Comparison of ENCODE assay signal across 1 cellular context in the genomic region with DNA sequence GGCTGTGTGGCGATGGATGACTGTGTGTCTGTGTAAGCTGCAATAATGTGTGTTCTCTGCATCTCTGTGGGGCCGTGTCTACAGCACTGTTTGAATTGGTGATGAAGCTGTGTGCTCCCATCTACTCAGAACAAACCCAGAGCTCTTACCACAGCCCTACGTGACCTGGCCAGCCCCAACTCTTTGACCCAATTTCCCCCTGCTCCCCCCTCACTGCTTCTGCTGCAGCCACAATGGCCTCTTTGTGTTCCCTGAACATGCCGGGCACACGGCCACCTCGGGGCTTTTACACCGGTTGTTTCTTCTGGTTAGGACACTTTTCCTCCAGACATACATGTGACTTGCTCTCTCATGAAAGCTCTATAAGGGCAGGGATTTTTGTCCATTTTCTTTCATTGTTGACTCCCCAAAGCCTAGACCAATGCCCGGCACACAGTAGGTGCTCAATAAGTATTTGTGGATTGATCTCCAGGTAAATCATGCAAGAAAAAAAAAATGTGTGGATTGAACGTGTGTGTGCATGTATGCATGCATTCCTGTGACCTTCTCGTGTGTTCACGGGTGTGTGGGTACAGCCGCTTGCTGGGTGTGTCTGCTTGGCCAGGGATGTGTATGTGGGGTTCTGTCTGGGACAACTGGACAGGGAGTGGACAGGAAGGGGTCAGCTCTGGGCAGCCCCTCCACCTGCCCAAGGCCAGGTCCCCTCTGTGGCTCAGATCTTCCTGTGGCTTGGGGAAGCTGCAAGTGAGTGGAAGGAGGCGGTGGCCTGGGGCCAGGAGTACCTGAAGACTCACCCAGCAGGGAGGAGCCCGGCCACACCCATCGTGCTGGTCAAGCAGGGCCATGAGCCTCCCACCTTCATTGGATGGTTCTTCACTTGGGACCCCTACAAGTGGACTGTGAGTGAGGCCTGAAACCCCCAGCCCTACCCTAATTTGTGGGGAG.
TF ChIP-seq lines count a peak whose summit lies in the region.

No MANE protein-coding gene starts in this region.

TF ChIP-seq in HepG2, 621 proteins besides CTCF, POLR2A, EP300 and RAD21 (continued from another document and continues in another):
- no peak for TF ChIP-seq PCBP1 (IDR thresholded peaks at IDR 0.05; ENCODE audit: borderline replicate concordance, low read depth, low read length)
- TF ChIP-seq, protein P1, sequence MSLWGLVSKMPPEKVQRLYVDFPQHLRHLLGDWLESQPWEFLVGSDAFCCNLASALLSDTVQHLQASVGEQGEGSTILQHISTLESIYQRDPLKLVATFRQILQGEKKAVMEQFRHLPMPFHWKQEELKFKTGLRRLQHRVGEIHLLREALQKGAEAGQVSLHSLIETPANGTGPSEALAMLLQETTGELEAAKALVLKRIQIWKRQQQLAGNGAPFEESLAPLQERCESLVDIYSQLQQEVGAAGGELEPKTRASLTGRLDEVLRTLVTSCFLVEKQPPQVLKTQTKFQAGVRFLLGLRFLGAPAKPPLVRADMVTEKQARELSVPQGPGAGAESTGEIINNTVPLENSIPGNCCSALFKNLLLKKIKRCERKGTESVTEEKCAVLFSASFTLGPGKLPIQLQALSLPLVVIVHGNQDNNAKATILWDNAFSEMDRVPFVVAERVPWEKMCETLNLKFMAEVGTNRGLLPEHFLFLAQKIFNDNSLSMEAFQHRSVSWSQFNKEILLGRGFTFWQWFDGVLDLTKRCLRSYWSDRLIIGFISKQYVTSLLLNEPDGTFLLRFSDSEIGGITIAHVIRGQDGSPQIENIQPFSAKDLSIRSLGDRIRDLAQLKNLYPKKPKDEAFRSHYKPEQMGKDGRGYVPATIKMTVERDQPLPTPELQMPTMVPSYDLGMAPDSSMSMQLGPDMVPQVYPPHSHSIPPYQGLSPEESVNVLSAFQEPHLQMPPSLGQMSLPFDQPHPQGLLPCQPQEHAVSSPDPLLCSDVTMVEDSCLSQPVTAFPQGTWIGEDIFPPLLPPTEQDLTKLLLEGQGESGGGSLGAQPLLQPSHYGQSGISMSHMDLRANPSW (CRISPR knock-in tag; IDR thresholded peaks at IDR 0.05; ENCODE audit: borderline replicate concordance): 0 out of 2 replicates have a peak, but pooled peaks have one; percentile 52
- TF ChIP-seq HOXA7 (CRISPR knock-in tag; IDR thresholded peaks at IDR 0.05): no peak
- no peak for TF ChIP-seq ZHX2 (IDR thresholded peaks at IDR 0.05; ENCODE audit: low read depth)
- no peak for TF ChIP-seq ZHX2 (CRISPR knock-in tag; IDR thresholded peaks at IDR 0.05; ENCODE audit: borderline replicate concordance)
- no peak for TF ChIP-seq HDAC2 (CRISPR knock-in tag; IDR thresholded peaks at IDR 0.05)
- TF ChIP-seq ADNP (CRISPR knock-in tag; IDR thresholded peaks at IDR 0.05): no peak
- peak in 1 of 2 experiments; percentile 2; a peak in 1 of 4 replicates for TF ChIP-seq NR2F1 (CRISPR knock-in tag; IDR thresholded peaks at IDR 0.05)
- 0 out of 2 replicates have a peak, but pooled peaks have one; percentile 17 for TF ChIP-seq JUN (CRISPR knock-in tag; IDR thresholded peaks at IDR 0.05)
- no peak for TF ChIP-seq GTF3A (CRISPR knock-in tag; conservative IDR thresholded peaks at IDR 0.05)
- TF ChIP-seq, protein P2, sequence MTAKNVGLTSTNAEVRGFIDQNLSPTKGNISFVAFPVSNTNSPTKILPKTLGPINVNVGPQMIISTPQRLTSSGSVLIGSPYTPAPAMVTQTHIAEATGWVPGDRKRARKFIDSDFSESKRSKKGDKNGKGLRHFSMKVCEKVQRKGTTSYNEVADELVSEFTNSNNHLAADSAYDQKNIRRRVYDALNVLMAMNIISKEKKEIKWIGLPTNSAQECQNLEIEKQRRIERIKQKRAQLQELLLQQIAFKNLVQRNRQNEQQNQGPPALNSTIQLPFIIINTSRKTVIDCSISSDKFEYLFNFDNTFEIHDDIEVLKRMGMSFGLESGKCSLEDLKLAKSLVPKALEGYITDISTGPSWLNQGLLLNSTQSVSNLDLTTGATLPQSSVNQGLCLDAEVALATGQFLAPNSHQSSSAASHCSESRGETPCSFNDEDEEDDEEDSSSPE (CRISPR knock-in tag; IDR thresholded peaks at IDR 0.05): no peak
- no peak; the same call in 1 of the 2 replicates for TF ChIP-seq ZNF619 (CRISPR knock-in tag; IDR thresholded peaks at IDR 0.05)
- TF ChIP-seq HOMEZ (CRISPR knock-in tag; IDR thresholded peaks at IDR 0.05; ENCODE audit: low read depth): no peak
- TF ChIP-seq GTF2F1 (IDR thresholded peaks at IDR 0.05; ENCODE audit: low read length): no peak
- no peak for TF ChIP-seq ZNF124 (CRISPR knock-in tag; IDR thresholded peaks at IDR 0.05)
- no peak for TF ChIP-seq ZNF839 (CRISPR knock-in tag; IDR thresholded peaks at IDR 0.05; ENCODE audit: borderline replicate concordance)
- TF ChIP-seq ZNF230 (CRISPR knock-in tag; IDR thresholded peaks at IDR 0.05): no peak
- TF ChIP-seq, protein P3, sequence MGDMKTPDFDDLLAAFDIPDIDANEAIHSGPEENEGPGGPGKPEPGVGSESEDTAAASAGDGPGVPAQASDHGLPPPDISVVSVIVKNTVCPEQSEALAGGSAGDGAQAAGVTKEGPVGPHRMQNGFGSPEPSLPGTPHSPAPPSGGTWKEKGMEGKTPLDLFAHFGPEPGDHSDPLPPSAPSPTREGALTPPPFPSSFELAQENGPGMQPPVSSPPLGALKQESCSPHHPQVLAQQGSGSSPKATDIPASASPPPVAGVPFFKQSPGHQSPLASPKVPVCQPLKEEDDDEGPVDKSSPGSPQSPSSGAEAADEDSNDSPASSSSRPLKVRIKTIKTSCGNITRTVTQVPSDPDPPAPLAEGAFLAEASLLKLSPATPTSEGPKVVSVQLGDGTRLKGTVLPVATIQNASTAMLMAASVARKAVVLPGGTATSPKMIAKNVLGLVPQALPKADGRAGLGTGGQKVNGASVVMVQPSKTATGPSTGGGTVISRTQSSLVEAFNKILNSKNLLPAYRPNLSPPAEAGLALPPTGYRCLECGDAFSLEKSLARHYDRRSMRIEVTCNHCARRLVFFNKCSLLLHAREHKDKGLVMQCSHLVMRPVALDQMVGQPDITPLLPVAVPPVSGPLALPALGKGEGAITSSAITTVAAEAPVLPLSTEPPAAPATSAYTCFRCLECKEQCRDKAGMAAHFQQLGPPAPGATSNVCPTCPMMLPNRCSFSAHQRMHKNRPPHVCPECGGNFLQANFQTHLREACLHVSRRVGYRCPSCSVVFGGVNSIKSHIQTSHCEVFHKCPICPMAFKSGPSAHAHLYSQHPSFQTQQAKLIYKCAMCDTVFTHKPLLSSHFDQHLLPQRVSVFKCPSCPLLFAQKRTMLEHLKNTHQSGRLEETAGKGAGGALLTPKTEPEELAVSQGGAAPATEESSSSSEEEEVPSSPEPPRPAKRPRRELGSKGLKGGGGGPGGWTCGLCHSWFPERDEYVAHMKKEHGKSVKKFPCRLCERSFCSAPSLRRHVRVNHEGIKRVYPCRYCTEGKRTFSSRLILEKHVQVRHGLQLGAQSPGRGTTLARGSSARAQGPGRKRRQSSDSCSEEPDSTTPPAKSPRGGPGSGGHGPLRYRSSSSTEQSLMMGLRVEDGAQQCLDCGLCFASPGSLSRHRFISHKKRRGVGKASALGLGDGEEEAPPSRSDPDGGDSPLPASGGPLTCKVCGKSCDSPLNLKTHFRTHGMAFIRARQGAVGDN (CRISPR knock-in tag; IDR thresholded peaks at IDR 0.05): peak; percentile 28; the same call in 1 of the 2 replicates
- no peak for TF ChIP-seq ZNF549 (CRISPR knock-in tag; IDR thresholded peaks at IDR 0.05)
- TF ChIP-seq NR3C1 (CRISPR knock-in tag; IDR thresholded peaks at IDR 0.05): no peak
- TF ChIP-seq, protein P4, sequence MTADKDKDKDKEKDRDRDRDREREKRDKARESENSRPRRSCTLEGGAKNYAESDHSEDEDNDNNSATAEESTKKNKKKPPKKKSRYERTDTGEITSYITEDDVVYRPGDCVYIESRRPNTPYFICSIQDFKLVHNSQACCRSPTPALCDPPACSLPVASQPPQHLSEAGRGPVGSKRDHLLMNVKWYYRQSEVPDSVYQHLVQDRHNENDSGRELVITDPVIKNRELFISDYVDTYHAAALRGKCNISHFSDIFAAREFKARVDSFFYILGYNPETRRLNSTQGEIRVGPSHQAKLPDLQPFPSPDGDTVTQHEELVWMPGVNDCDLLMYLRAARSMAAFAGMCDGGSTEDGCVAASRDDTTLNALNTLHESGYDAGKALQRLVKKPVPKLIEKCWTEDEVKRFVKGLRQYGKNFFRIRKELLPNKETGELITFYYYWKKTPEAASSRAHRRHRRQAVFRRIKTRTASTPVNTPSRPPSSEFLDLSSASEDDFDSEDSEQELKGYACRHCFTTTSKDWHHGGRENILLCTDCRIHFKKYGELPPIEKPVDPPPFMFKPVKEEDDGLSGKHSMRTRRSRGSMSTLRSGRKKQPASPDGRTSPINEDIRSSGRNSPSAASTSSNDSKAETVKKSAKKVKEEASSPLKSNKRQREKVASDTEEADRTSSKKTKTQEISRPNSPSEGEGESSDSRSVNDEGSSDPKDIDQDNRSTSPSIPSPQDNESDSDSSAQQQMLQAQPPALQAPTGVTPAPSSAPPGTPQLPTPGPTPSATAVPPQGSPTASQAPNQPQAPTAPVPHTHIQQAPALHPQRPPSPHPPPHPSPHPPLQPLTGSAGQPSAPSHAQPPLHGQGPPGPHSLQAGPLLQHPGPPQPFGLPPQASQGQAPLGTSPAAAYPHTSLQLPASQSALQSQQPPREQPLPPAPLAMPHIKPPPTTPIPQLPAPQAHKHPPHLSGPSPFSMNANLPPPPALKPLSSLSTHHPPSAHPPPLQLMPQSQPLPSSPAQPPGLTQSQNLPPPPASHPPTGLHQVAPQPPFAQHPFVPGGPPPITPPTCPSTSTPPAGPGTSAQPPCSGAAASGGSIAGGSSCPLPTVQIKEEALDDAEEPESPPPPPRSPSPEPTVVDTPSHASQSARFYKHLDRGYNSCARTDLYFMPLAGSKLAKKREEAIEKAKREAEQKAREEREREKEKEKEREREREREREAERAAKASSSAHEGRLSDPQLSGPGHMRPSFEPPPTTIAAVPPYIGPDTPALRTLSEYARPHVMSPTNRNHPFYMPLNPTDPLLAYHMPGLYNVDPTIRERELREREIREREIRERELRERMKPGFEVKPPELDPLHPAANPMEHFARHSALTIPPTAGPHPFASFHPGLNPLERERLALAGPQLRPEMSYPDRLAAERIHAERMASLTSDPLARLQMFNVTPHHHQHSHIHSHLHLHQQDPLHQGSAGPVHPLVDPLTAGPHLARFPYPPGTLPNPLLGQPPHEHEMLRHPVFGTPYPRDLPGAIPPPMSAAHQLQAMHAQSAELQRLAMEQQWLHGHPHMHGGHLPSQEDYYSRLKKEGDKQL (CRISPR knock-in tag; IDR thresholded peaks at IDR 0.05; ENCODE audit: low read depth): 0 out of 2 replicates have a peak, but pooled peaks have one; percentile 6
- TF ChIP-seq MYC (CRISPR knock-in tag; IDR thresholded peaks at IDR 0.05; ENCODE audit: borderline replicate concordance): peak; percentile 72; the same call in 1 of the 2 replicates
- 0 out of 2 replicates have a peak, but pooled peaks have one; percentile 25 for TF ChIP-seq TRIM24 (CRISPR knock-in tag; IDR thresholded peaks at IDR 0.05)
- no peak for TF ChIP-seq ELF1 (CRISPR knock-in tag; IDR thresholded peaks at IDR 0.05)
- TF ChIP-seq DPF2 (CRISPR knock-in tag; IDR thresholded peaks at IDR 0.05; ENCODE audit: borderline replicate concordance, low read depth): peak; percentile 69; the same call in 1 of the 2 replicates
- no peak for TF ChIP-seq ZNF607 (CRISPR knock-in tag; IDR thresholded peaks at IDR 0.05; ENCODE audit: borderline replicate concordance)
- TF ChIP-seq AGO1 (IDR thresholded peaks at IDR 0.05; ENCODE audit: low read depth, low read length, poor library complexity, severe bottlenecking): no peak
- no peak for TF ChIP-seq TFAP4 (IDR thresholded peaks at IDR 0.05; ENCODE audit: borderline replicate concordance, low read depth)
- no peak for TF ChIP-seq CEBPG (CRISPR knock-in tag; IDR thresholded peaks at IDR 0.05)
